In the genomic region with DNA sequence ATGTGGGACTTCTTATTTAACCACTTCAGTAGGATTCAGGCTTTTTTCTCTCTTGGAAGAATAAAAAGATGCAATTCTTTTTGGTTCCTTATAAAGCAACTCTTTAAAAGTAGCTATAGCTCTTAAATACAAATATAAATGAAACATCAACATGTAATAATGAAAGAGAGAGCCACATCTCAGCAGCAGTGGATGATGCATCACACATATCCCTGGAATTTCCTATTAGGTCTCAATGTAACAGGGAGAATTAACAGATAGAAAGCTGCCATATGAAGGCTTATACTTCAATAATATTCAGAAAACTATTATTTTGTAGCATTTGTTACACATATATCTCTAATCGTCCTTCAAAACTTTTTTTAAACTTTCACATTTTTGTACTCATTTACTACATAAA, we compare ENCODE assay signal across 3 cellular contexts.
TF ChIP-seq lines count a peak whose summit lies in the region.

No MANE protein-coding gene starts in this region.

TF ChIP-seq in SK-N-SH treated with all-trans-retinoic acid at 6 μM for 48 hours, 23 proteins besides CTCF, POLR2A, EP300 and RAD21 (continued from another document):
- TF ChIP-seq PATZ1 (CRISPR knock-in tag; IDR thresholded peaks at IDR 0.05; ENCODE audit: borderline replicate concordance), result no peak
- TF ChIP-seq TOX (CRISPR knock-in tag; IDR thresholded peaks at IDR 0.05; ENCODE audit: borderline replicate concordance), result no peak
- no peak for TF ChIP-seq ZFP30 (CRISPR knock-in tag; IDR thresholded peaks at IDR 0.05)
- TF ChIP-seq ZC3H10 (CRISPR knock-in tag; IDR thresholded peaks at IDR 0.05), result no peak
- TF ChIP-seq ESRRG (CRISPR knock-in tag; IDR thresholded peaks at IDR 0.05), result no peak
- TF ChIP-seq, protein P1, sequence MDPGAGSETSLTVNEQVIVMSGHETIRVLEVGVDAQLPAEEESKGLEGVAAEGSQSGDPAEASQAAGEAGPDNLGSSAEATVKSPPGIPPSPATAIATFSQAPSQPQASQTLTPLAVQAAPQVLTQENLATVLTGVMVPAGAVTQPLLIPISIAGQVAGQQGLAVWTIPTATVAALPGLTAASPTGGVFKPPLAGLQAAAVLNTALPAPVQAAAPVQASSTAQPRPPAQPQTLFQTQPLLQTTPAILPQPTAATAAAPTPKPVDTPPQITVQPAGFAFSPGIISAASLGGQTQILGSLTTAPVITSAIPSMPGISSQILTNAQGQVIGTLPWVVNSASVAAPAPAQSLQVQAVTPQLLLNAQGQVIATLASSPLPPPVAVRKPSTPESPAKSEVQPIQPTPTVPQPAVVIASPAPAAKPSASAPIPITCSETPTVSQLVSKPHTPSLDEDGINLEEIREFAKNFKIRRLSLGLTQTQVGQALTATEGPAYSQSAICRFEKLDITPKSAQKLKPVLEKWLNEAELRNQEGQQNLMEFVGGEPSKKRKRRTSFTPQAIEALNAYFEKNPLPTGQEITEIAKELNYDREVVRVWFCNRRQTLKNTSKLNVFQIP (CRISPR knock-in tag; IDR thresholded peaks at IDR 0.05; ENCODE audit: borderline replicate concordance, low read depth), result no peak
- no peak for TF ChIP-seq OSR1 (CRISPR knock-in tag; IDR thresholded peaks at IDR 0.05)
- TF ChIP-seq ZNF8 (CRISPR knock-in tag; IDR thresholded peaks at IDR 0.05), result no peak
- TF ChIP-seq GLIS3 (CRISPR knock-in tag; IDR thresholded peaks at IDR 0.05), result no peak
- no peak for TF ChIP-seq PPARA (CRISPR knock-in tag; IDR thresholded peaks at IDR 0.05; ENCODE audit: borderline replicate concordance)
- TF ChIP-seq RARB (CRISPR knock-in tag; IDR thresholded peaks at IDR 0.05), result no peak
- TF ChIP-seq CSRNP3 (CRISPR knock-in tag; IDR thresholded peaks at IDR 0.05), result no peak
- TF ChIP-seq TCF4 (CRISPR knock-in tag; IDR thresholded peaks at IDR 0.05; ENCODE audit: borderline replicate concordance), result no peak
- TF ChIP-seq BACH2 (CRISPR knock-in tag; IDR thresholded peaks at IDR 0.05; ENCODE audit: borderline replicate concordance), result no peak
TF ChIP-seq in SK-N-SH treated with all-trans-retinoic acid at 6 μM for 48 hours: peak in this region for 0.

TF ChIP-seq in SK-N-SH, 30 proteins besides CTCF, POLR2A, EP300 and RAD21:
- no peak for TF ChIP-seq ZBTB33 (IDR thresholded peaks at IDR 0.05; ENCODE audit: borderline replicate concordance, low read depth)
- no peak for TF ChIP-seq SMC3 (IDR thresholded peaks at IDR 0.05; ENCODE audit: low read depth, low read length)

TF ChIP-seq in IMR-90, 13 proteins besides CTCF, POLR2A, EP300 and RAD21 (continued from another document):
- TF ChIP-seq, protein P2, sequence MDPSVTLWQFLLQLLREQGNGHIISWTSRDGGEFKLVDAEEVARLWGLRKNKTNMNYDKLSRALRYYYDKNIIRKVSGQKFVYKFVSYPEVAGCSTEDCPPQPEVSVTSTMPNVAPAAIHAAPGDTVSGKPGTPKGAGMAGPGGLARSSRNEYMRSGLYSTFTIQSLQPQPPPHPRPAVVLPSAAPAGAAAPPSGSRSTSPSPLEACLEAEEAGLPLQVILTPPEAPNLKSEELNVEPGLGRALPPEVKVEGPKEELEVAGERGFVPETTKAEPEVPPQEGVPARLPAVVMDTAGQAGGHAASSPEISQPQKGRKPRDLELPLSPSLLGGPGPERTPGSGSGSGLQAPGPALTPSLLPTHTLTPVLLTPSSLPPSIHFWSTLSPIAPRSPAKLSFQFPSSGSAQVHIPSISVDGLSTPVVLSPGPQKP (IDR thresholded peaks at IDR 0.05; ENCODE audit: borderline replicate concordance, low read depth, low read length), result no peak
- TF ChIP-seq MXI1 (IDR thresholded peaks at IDR 0.05; ENCODE audit: borderline replicate concordance, low read depth, low read length), result no peak
- no peak for TF ChIP-seq BHLHE40 (IDR thresholded peaks at IDR 0.05; ENCODE audit: low read depth, low read length)
- TF ChIP-seq SMC3 (IDR thresholded peaks at IDR 0.05; ENCODE audit: low read depth, low read length), result no peak
- TF ChIP-seq FOS (IDR thresholded peaks at IDR 0.05; ENCODE audit: low read depth, low read length), result no peak
- no peak for TF ChIP-seq RCOR1 (IDR thresholded peaks at IDR 0.05; ENCODE audit: insufficient replicate concordance, low read length)
- TF ChIP-seq CEBPB (IDR thresholded peaks at IDR 0.05; ENCODE audit: low read depth, low read length), result no peak
- no peak for TF ChIP-seq NFE2L2 (IDR thresholded peaks at IDR 0.05; ENCODE audit: low read depth, low read length)
- TF ChIP-seq MAZ (IDR thresholded peaks at IDR 0.05; ENCODE audit: borderline replicate concordance, low read depth, low read length), result no peak
- TF ChIP-seq RFX5 (IDR thresholded peaks at IDR 0.05; ENCODE audit: low read depth, low read length), result no peak
- TF ChIP-seq CHD1 (IDR thresholded peaks at IDR 0.05; ENCODE audit: low read depth, low read length), result no peak
